Comparison of ENCODE assay signal across 18 cellular contexts in the genomic region with DNA sequence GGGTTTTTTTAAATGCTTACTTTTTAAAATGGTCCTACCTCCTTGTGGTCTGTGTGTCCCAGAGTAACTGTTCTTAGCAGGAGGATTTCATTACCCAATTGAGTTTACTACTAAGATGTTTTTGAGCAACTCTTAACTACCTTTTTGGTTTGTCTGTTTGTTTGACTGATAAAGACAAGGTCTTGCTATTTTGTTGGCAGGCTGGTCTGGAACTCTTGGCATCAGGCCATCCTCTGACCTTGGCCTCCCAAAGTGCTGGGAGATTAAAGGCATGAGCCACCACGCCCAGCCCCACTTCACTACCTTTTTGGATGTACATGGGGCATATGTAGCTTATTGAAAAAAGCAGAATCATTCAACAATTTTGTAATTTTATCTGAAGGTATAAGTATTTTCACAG. TPM values are rescaled to one million over a fixed set of nuclear protein-coding genes. Genes with fewer than 3 reads are reported as not detected.
DNase-seq lines count a peak whose midpoint lies in the region; ATAC-seq and TF ChIP-seq lines count a peak whose summit lies in the region.
"Had no signal": no experiment of that assay in that cellular context is flagged by ENCODE, and none has a peak within 500 bp of the region (broad histone marks: within the 10 kb centered on the region; RNA-seq: fewer than 3 reads in every experiment).

No MANE protein-coding gene starts in this region.

- H3K27ac Mint-ChIP-seq in natural killer cell, result peak overlapping the region; percentile 8 to 36
- no peak overlapping the region for H3K27ac Mint-ChIP-seq in natural killer cell treated with Interleukin-12 subunit alpha and Interleukin-12 subunit beta and Interleukin-15 and Interleukin-18, amount 100 ng/mL, for 72 hours
- H3K27ac Mint-ChIP-seq in activated T-helper 17 cell treated with anti-CD3 and anti-CD28 coated beads, Interleukin-2, amount 50 U/mL, for 72 hours, result peak overlapping the region; percentile 10
- H3K27ac Mint-ChIP-seq: activated CD4-positive, alpha-beta T cell treated with anti-CD3 and anti-CD28 coated beads, Interleukin-2, amount 10 ng/mL, durations not matched to agents 24 days and 14 days; activated naive CD4-positive, alpha-beta T cell treated with anti-CD3 and anti-CD28 coated beads for 36 hours; brain had no signal

- H3K9me3 ChIP-seq in heart left ventricle, result peaks cover 0 to 21% (median 0%) of the 10 kb centered on the region in 12 donors
- no peaks in the 10 kb centered on the region for H3K9me3 ChIP-seq in transverse colon
- H3K9me3 ChIP-seq in effector memory CD4-positive, alpha-beta T cell (ENCODE audit: control insufficient read depth, low read length), result no peaks in the 10 kb centered on the region
- H3K9me3 ChIP-seq: thyroid gland had no signal

- intact Hi-C loops in natural killer cell (cut with micrococcal nuclease), result no loop called here
- intact Hi-C loops in heart left ventricle (cut with DNase I), result no loop called here
- intact Hi-C loops in transverse colon (cut with DNase I; ENCODE audit: low total_unique reads), result no loop called here

- ATAC-seq in natural killer cell (no peak), heart left ventricle (peak in 3 of 4 donors; percentile 59 to 76 (median 65))
- no peak for ATAC-seq in natural killer cell treated with Interleukin-12 subunit alpha and Interleukin-12 subunit beta and Interleukin-15 and Interleukin-18, amount 100 ng/mL, for 72 hours
- ATAC-seq in activated T-helper 17 cell treated with anti-CD3 and anti-CD28 coated beads, Interleukin-2, amount 50 U/mL, for 72 hours (replicated peaks), result no peak

- no peak for TF ChIP-seq EP300 in transverse colon (IDR thresholded peaks at IDR 0.05; ENCODE audit: low read depth)

- TF ChIP-seq CTCF in natural killer cell (IDR thresholded peaks at IDR 0.05) (no peak), heart left ventricle (IDR thresholded peaks at IDR 0.05) (no peak), transverse colon (IDR thresholded peaks at IDR 0.05) (no peak)

- no peak for DNase-seq in natural killer cell
- DNase-seq in natural killer cell treated with Interleukin-12 subunit alpha and Interleukin-12 subunit beta and Interleukin-15 and Interleukin-18, amount 100 ng/mL, for 72 hours (ENCODE audit: low spot score), result no peak
- peak; percentile 41 to 74 (median 63) for DNase-seq in heart left ventricle
- DNase-seq in transverse colon, result peak; percentile 41
- DNase-seq in NCI-H446 treated with DMSO at 0.1 percent for 48 hours (lab: John Stamatoyannopoulos, UW), result no peak
- DNase-seq in NCI-H2227 (lab: John Stamatoyannopoulos, UW; ENCODE audit: unreplicated experiment), result no peak
- DNase-seq in effector memory CD4-positive, alpha-beta T cell, result no peak
- DNase-seq: activated CD4-positive, alpha-beta T cell treated with anti-CD3 and anti-CD28 coated beads, Interleukin-2, amount 10 ng/mL, durations not matched to agents 24 days and 14 days; activated naive CD4-positive, alpha-beta T cell treated with anti-CD3 and anti-CD28 coated beads for 36 hours; GF-D8; hippocampal formation; MV-4-11; NCI-H2171; T1000 had no signal

- WGBS in heart left ventricle, 4 donors, result 41 to 55% (median 48%) methylated on average over 1 of the region's 1 CpG
- WGBS in transverse colon (ENCODE audit: low coverage in 1 of 2), 2 donors, result 57 to 88% methylated on average over 1 of the region's 1 CpG

- no peak for TF ChIP-seq POLR2A in heart left ventricle (IDR thresholded peaks at IDR 0.05)
- no peak for TF ChIP-seq POLR2A in transverse colon (IDR thresholded peaks at IDR 0.05)

- peaks cover 21% of the 10 kb centered on the region for H3K36me3 Mint-ChIP-seq in natural killer cell
- peaks cover 24% of the 10 kb centered on the region for H3K36me3 Mint-ChIP-seq in natural killer cell treated with Interleukin-12 subunit alpha and Interleukin-12 subunit beta and Interleukin-15 and Interleukin-18, amount 100 ng/mL, for 72 hours
- H3K36me3 Mint-ChIP-seq in activated T-helper 17 cell treated with anti-CD3 and anti-CD28 coated beads, Interleukin-2, amount 50 U/mL, for 72 hours (ENCODE audit: low read depth), result peaks cover 55% of the 10 kb centered on the region

- H3K4me1 ChIP-seq in heart left ventricle (peaks cover 0 to 9% (median 0%) of the 10 kb centered on the region in 12 donors), transverse colon (peaks cover 0 to 8% (median 0%) of the 10 kb centered on the region in 4 donors)
- H3K4me1 ChIP-seq in effector memory CD4-positive, alpha-beta T cell (ENCODE audit: control insufficient read depth, insufficient read depth, low read length, poor library complexity, severe bottlenecking), result no peaks in the 10 kb centered on the region

- H3K9me3 Mint-ChIP-seq in natural killer cell, result peaks cover 0 to 4% of the 10 kb centered on the region in 2 donors
- H3K9me3 Mint-ChIP-seq in natural killer cell treated with Interleukin-12 subunit alpha and Interleukin-12 subunit beta and Interleukin-15 and Interleukin-18, amount 100 ng/mL, for 72 hours, result no peaks in the 10 kb centered on the region
- peaks cover 7% of the 10 kb centered on the region for H3K9me3 Mint-ChIP-seq in activated T-helper 17 cell treated with anti-CD3 and anti-CD28 coated beads, Interleukin-2, amount 50 U/mL, for 72 hours

- no peaks in the 10 kb centered on the region for H3K27me3 Mint-ChIP-seq in natural killer cell (ENCODE audit: low read depth in 2 of 2)
- no peaks in the 10 kb centered on the region for H3K27me3 Mint-ChIP-seq in natural killer cell treated with Interleukin-12 subunit alpha and Interleukin-12 subunit beta and Interleukin-15 and Interleukin-18, amount 100 ng/mL, for 72 hours
- no peaks in the 10 kb centered on the region for H3K27me3 Mint-ChIP-seq in activated T-helper 17 cell treated with anti-CD3 and anti-CD28 coated beads, Interleukin-2, amount 50 U/mL, for 72 hours
- H3K27me3 Mint-ChIP-seq: activated CD4-positive, alpha-beta T cell treated with anti-CD3 and anti-CD28 coated beads, Interleukin-2, amount 10 ng/mL, durations not matched to agents 24 days and 14 days; brain had no signal

- no peak overlapping the region for H3K27ac ChIP-seq in heart left ventricle
- no peak overlapping the region for H3K27ac ChIP-seq in transverse colon
- H3K27ac ChIP-seq in effector memory CD4-positive, alpha-beta T cell (ENCODE audit: insufficient read depth, low read length, poor library complexity, severe bottlenecking), result no peak overlapping the region
- H3K27ac ChIP-seq: thyroid gland had no signal

- H3K4me3 ChIP-seq in heart left ventricle (no peak overlapping the region), transverse colon (no peak overlapping the region)
- H3K4me3 ChIP-seq in effector memory CD4-positive, alpha-beta T cell (ENCODE audit: insufficient read depth, low read depth, low read length, poor library complexity, severe bottlenecking), result no peak overlapping the region
- H3K4me3 ChIP-seq: HAP-1, thyroid gland had no signal

- peaks cover 0 to 31% (median 8%) of the 10 kb centered on the region in 9 donors for H3K36me3 ChIP-seq in heart left ventricle
- peaks cover 0 to 18% (median 0%) of the 10 kb centered on the region in 4 donors for H3K36me3 ChIP-seq in transverse colon
- H3K36me3 ChIP-seq in effector memory CD4-positive, alpha-beta T cell (ENCODE audit: control insufficient read depth, insufficient read depth, low read length), result peaks cover 4% of the 10 kb centered on the region

- in situ Hi-C loops in transverse colon (cut with MboI; ENCODE audit: low pct_ligation_motif_present in 1 of 4, low pct_unique_long_range_greater_than_20kb in 1 of 4, low sequenced_read_pairs in 3 of 4), result no loop called here

- H3K4me3 Mint-ChIP-seq in natural killer cell, result no peak overlapping the region
- no peak overlapping the region for H3K4me3 Mint-ChIP-seq in natural killer cell treated with Interleukin-12 subunit alpha and Interleukin-12 subunit beta and Interleukin-15 and Interleukin-18, amount 100 ng/mL, for 72 hours
- H3K4me3 Mint-ChIP-seq in activated T-helper 17 cell treated with anti-CD3 and anti-CD28 coated beads, Interleukin-2, amount 50 U/mL, for 72 hours, result no peak overlapping the region
- H3K4me3 Mint-ChIP-seq: activated CD4-positive, alpha-beta T cell treated with anti-CD3 and anti-CD28 coated beads, Interleukin-2, amount 10 ng/mL, durations not matched to agents 24 days and 14 days; activated naive CD4-positive, alpha-beta T cell treated with anti-CD3 and anti-CD28 coated beads for 36 hours; brain had no signal

- H3K27me3 ChIP-seq in heart left ventricle (no peaks in the 10 kb centered on the region), transverse colon (no peaks in the 10 kb centered on the region)
- H3K27me3 ChIP-seq in effector memory CD4-positive, alpha-beta T cell (replicated peaks; ENCODE audit: control insufficient read depth, insufficient read depth, low read length, poor library complexity, severe bottlenecking), result no peaks in the 10 kb centered on the region
- H3K27me3 ChIP-seq: thyroid gland had no signal

- peaks cover 33 to 38% of the 10 kb centered on the region in 2 donors for H3K4me1 Mint-ChIP-seq in natural killer cell
- peaks cover 19 to 20% of the 10 kb centered on the region in 2 donors for H3K4me1 Mint-ChIP-seq in natural killer cell treated with Interleukin-12 subunit alpha and Interleukin-12 subunit beta and Interleukin-15 and Interleukin-18, amount 100 ng/mL, for 72 hours (ENCODE audit: low read depth in 2 of 2)
- H3K4me1 Mint-ChIP-seq in activated T-helper 17 cell treated with anti-CD3 and anti-CD28 coated beads, Interleukin-2, amount 50 U/mL, for 72 hours, result peaks cover 14% of the 10 kb centered on the region
- H3K4me1 Mint-ChIP-seq: activated CD4-positive, alpha-beta T cell treated with anti-CD3 and anti-CD28 coated beads, Interleukin-2, amount 10 ng/mL, durations not matched to agents 24 days and 14 days had no signal

RNA-seq across cellular contexts. Expression of a gene that starts 14.9 kb away (rescaled TPM):
- total RNA-seq in natural killer cell (10 to 100 TPM; 17.5 to 25.0 (median 19.2) TPM), heart left ventricle (10 to 100 TPM; 37.6 to 79.3 (median 62.5) TPM), transverse colon (10 to 100 TPM; 12.9 to 27.8 (median 23.4) TPM)
- total RNA-seq in natural killer cell treated with Interleukin-12 subunit alpha and Interleukin-12 subunit beta and Interleukin-15 and Interleukin-18, amount 100 ng/mL, for 72 hours, result 10 to 100 TPM; 26.8 to 29.8 TPM
- total RNA-seq in activated T-helper 17 cell treated with anti-CD3 and anti-CD28 coated beads, Interleukin-2, amount 50 U/mL, for 72 hours, result 10 to 100 TPM; 21.4 to 38.4 TPM
- polyA plus RNA-seq in heart left ventricle, result 10 to 100 TPM; 63.9 to 92.8 TPM

Comparison
In these comparisons a context has a peak if more than half of its experiments do, and no peak if none do; other contexts are left out.
1. H3K27ac Mint-ChIP-seq: peak in natural killer cell (2 of 2) and activated T-helper 17 cell treated with anti-CD3 and anti-CD28 coated beads, Interleukin-2, amount 50 U/mL, for 72 hours (single experiment); none in natural killer cell treated with Interleukin-12 subunit alpha and Interleukin-12 subunit beta and Interleukin-15 and Interleukin-18, amount 100 ng/mL, for 72 hours (0 of 2).
2. ATAC-seq: peak in heart left ventricle (3 of 4); none in natural killer cell (0 of 3), natural killer cell treated with Interleukin-12 subunit alpha and Interleukin-12 subunit beta and Interleukin-15 and Interleukin-18, amount 100 ng/mL, for 72 hours (0 of 2) and activated T-helper 17 cell treated with anti-CD3 and anti-CD28 coated beads, Interleukin-2, amount 50 U/mL, for 72 hours (single experiment).
3. DNase-seq: peak in heart left ventricle (5 of 5) and transverse colon (single experiment); none in natural killer cell (single experiment), natural killer cell treated with Interleukin-12 subunit alpha and Interleukin-12 subunit beta and Interleukin-15 and Interleukin-18, amount 100 ng/mL, for 72 hours (single experiment), NCI-H446 treated with DMSO at 0.1 percent for 48 hours (single experiment), NCI-H2227 (single experiment) and effector memory CD4-positive, alpha-beta T cell (0 of 3).